Comparison of ENCODE assay signal across 35 cellular contexts in the genomic region with DNA sequence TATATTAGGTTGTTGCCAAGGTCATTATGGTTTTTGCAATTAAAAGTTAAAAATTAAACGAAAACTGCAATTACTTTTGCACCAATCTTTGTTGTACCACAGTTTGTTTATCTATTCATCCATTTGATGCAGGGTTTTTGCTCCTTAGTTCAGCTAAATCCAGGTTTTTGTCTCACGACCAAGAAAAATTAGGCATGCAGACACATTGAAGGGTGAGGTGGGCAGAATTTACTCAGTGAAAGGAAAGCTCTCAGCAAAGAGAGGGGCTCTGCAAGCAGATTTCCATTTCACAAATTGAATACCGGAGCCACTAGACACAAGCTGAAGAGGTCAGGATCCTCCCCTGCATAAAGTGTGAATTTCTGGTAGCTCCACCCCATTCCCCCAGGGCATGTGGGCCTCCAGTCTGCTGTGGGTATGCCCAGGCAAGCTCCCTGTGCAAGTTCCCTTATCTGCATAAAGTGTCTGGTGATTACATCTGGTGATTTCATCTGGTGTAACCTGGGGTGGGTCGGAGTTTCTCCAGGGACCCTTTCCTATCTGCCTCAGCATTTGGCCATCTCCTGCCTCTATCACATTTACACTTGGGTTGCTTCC. TPM values are rescaled to one million over a fixed set of nuclear protein-coding genes. Genes with fewer than 3 reads are reported as not detected.
"Had no signal": no experiment of that assay in that cellular context is flagged by ENCODE, and none has a peak within 500 bp of the region (broad histone marks: within the 10 kb centered on the region; RNA-seq: fewer than 3 reads in every experiment).

No MANE protein-coding gene starts in this region.

- H3K27me3 Mint-ChIP-seq: activated naive CD8-positive, alpha-beta T cell treated with anti-CD3 and anti-CD28 coated beads for 36 hours had no signal

- H3K27ac Mint-ChIP-seq: activated naive CD4-positive, alpha-beta T cell treated with anti-CD3 and anti-CD28 coated beads for 36 hours; activated naive CD8-positive, alpha-beta T cell treated with anti-CD3 and anti-CD28 coated beads for 36 hours; endodermal cell; mesothelial cell of epicardium; naive B cell; nephron progenitor cell; stimulated activated memory B cell treated with anti-CD40 and anti-IgM and Interleukin-4, amounts not matched to agents 10 μg/mL and 1 μg/mL and 100 μg/mL, for 72 hours; T-helper 1 cell treated with Interleukin-12 subunit alpha and Interleukin-12 subunit beta and Interleukin-4 antibody, amounts not matched to agents 30 μg/mL and 1 μg/mL, for 36 hours had no signal

- H3K27ac ChIP-seq: adrenal gland, body of pancreas, esophagus muscularis mucosa, foreskin keratinocyte, heart left ventricle, left ventricle myocardium inferior, pancreas, psoas muscle, sigmoid colon, stomach, thyroid gland, upper lobe of right lung, WERI-Rb-1 had no signal

- H3K27me3 ChIP-seq: adrenal gland, body of pancreas, esophagus muscularis mucosa, foreskin keratinocyte, heart left ventricle, pancreas, sigmoid colon, stomach, thyroid gland, upper lobe of right lung had no signal

- H3K4me3 Mint-ChIP-seq: activated naive CD4-positive, alpha-beta T cell treated with anti-CD3 and anti-CD28 coated beads for 36 hours; activated naive CD8-positive, alpha-beta T cell treated with anti-CD3 and anti-CD28 coated beads for 36 hours; endodermal cell; mesothelial cell of epicardium; naive B cell; nephron progenitor cell; stimulated activated memory B cell treated with anti-CD40 and anti-IgM and Interleukin-4, amounts not matched to agents 10 μg/mL and 1 μg/mL and 100 μg/mL, for 72 hours; T-helper 1 cell treated with Interleukin-12 subunit alpha and Interleukin-12 subunit beta and Interleukin-4 antibody, amounts not matched to agents 30 μg/mL and 1 μg/mL, for 36 hours had no signal

- H3K9me3 ChIP-seq: adrenal gland, body of pancreas, esophagus muscularis mucosa, pancreas, psoas muscle, stomach, thyroid gland, upper lobe of right lung had no signal

- H3K4me3 ChIP-seq: adrenal gland, body of pancreas, esophagus muscularis mucosa, heart left ventricle, left ventricle myocardium inferior, lung, pancreas, psoas muscle, sigmoid colon, stomach, thyroid gland, upper lobe of right lung had no signal

- ATAC-seq: activated CD4-positive, CD25-positive, alpha-beta regulatory T cell treated with anti-CD3 and anti-CD28 coated beads, Interleukin-2, amount 50 U/mL, for 24 hours; body of pancreas; foreskin keratinocyte; heart left ventricle; pancreas; psoas muscle; stimulated activated memory B cell treated with anti-CD40 and anti-IgM and Interleukin-4, amounts not matched to agents 10 μg/mL and 1 μg/mL and 100 μg/mL, for 72 hours; upper lobe of right lung had no signal

- H3K4me1 Mint-ChIP-seq: mesothelial cell of epicardium had no signal

- H3K4me1 ChIP-seq: adrenal gland, body of pancreas, esophagus muscularis mucosa, foreskin keratinocyte, pancreas, sigmoid colon, stomach, thyroid gland, upper lobe of right lung had no signal

- H3K36me3 Mint-ChIP-seq: mesothelial cell of epicardium; stimulated activated memory B cell treated with anti-CD40 and anti-IgM and Interleukin-4, amounts not matched to agents 10 μg/mL and 1 μg/mL and 100 μg/mL, for 72 hours had no signal

- DNase-seq: activated CD4-positive, alpha-beta T cell treated with anti-CD3 and anti-CD28 coated beads for 48 hours; activated CD4-positive, alpha-beta T cell treated with anti-CD3 and anti-CD28 coated beads, Interleukin-2, amount 50 U/mL, for 48 hours; activated CD8-positive, alpha-beta memory T cell treated with anti-CD3 and anti-CD28 coated beads for 24 hours; activated effector memory CD4-positive, alpha-beta T cell treated with anti-CD3 and anti-CD28 coated beads, Interleukin-2, amount 50 U/mL, for 16 hours; activated naive CD4-positive, alpha-beta T cell treated with anti-CD3 and anti-CD28 coated beads for 36 hours; activated naive CD8-positive, alpha-beta T cell treated with anti-CD3 and anti-CD28 coated beads for 36 hours; adrenal gland; aorta; body of pancreas; caudate nucleus; cortex of kidney; endodermal cell; heart left ventricle; left ventricle myocardium inferior; naive B cell; nephron progenitor cell; pancreas; psoas muscle; sigmoid colon; small intestine; stimulated activated CD4-positive, alpha-beta T cell treated with anti-CD3 and anti-CD28 coated beads, Interleukin-4, amount 100 ng/mL, for 4 hours; stimulated activated CD8-positive, alpha-beta memory T cell treated with anti-CD3 and anti-CD28 coated beads, Interleukin-4, amount 100 ng/mL, for 48 hours; stomach; T1000; thyroid gland; upper lobe of right lung; WERI-Rb-1 had no signal

- H3K36me3 ChIP-seq: adrenal gland, esophagus muscularis mucosa, heart left ventricle, left ventricle myocardium inferior, pancreas, sigmoid colon, stomach, thyroid gland, upper lobe of right lung, WERI-Rb-1 had no signal

RNA-seq across cellular contexts. Expression of a gene that starts 33.3 kb away (rescaled TPM):
- total RNA-seq: endodermal cell had no signal

RNA-seq across cellular contexts. Expression of a gene that starts 36.1 kb away (rescaled TPM):
- total RNA-seq: activated naive CD4-positive, alpha-beta T cell treated with anti-CD3 and anti-CD28 coated beads for 36 hours; activated naive CD8-positive, alpha-beta T cell treated with anti-CD3 and anti-CD28 coated beads for 36 hours; adrenal gland; aorta; body of pancreas; chondrocyte; endodermal cell; foreskin keratinocyte; heart left ventricle; left ventricle myocardium inferior; lung; mesothelial cell of epicardium; pancreas; sigmoid colon; stomach; thyroid gland; upper lobe of right lung had no signal
